In genomic region chr11:20033806-20034205, GRCh38 we compare ENCODE assay signal across 20 cellular contexts.
"Had no signal": no experiment of that assay in that cellular context is flagged by ENCODE, and none has a peak within 500 bp of the region (broad histone marks: within the 10 kb centered on the region; RNA-seq: fewer than 3 reads in every experiment).

No MANE protein-coding gene starts in this region.

- H3K9me3 Mint-ChIP-seq: activated CD4-positive, alpha-beta T cell treated with anti-CD3 and anti-CD28 coated beads, Interleukin-2, amount 10 ng/mL, durations not matched to agents 24 days and 14 days; activated naive CD8-positive, alpha-beta T cell treated with anti-CD3 and anti-CD28 coated beads, Interleukin-2, amount 10 ng/mL, durations not matched to agents 7 days and 5 days; natural killer cell had no signal

- DNase-seq: activated CD4-positive, alpha-beta T cell treated with anti-CD3 and anti-CD28 coated beads, Interleukin-2, amount 10 ng/mL, durations not matched to agents 24 days and 14 days; activated CD4-positive, CD25-positive, alpha-beta regulatory T cell; activated CD8-positive, alpha-beta memory T cell treated with anti-CD3 and anti-CD28 coated beads for 24 hours; activated naive CD8-positive, alpha-beta T cell treated with anti-CD3 and anti-CD28 coated beads, Interleukin-2, amount 10 ng/mL, durations not matched to agents 7 days and 5 days; anterior cingulate cortex; erythroblast; left colon; mammary epithelial cell; natural killer cell; stimulated activated CD4-positive, alpha-beta T cell treated with anti-CD3 and anti-CD28 coated beads, Interleukin-4, amount 100 ng/mL, for 24 hours; stimulated activated naive CD4-positive, alpha-beta T cell treated with Interleukin-2 at 50 U/mL for 16 hours; substantia nigra; T-helper 17 cell had no signal

- H3K27ac ChIP-seq: gastroesophageal sphincter, tibial nerve, vagina had no signal

- H3K4me3 Mint-ChIP-seq: activated CD4-positive, alpha-beta T cell treated with anti-CD3 and anti-CD28 coated beads, Interleukin-2, amount 10 ng/mL, durations not matched to agents 24 days and 14 days; activated naive CD8-positive, alpha-beta T cell treated with anti-CD3 and anti-CD28 coated beads, Interleukin-2, amount 10 ng/mL, durations not matched to agents 7 days and 5 days; natural killer cell; T-helper 17 cell had no signal

- FAIRE-seq: bronchial epithelial cell, islet of Langerhans, TTC549 had no signal

- H3K4me3 ChIP-seq: gastroesophageal sphincter, skin epidermis, tibial nerve, vagina had no signal

- H3K4me1 Mint-ChIP-seq: activated CD4-positive, alpha-beta T cell treated with anti-CD3 and anti-CD28 coated beads, Interleukin-2, amount 10 ng/mL, durations not matched to agents 24 days and 14 days; activated naive CD8-positive, alpha-beta T cell treated with anti-CD3 and anti-CD28 coated beads, Interleukin-2, amount 10 ng/mL, durations not matched to agents 7 days and 5 days; natural killer cell; T-helper 17 cell had no signal

- H3K36me3 Mint-ChIP-seq: activated naive CD8-positive, alpha-beta T cell treated with anti-CD3 and anti-CD28 coated beads, Interleukin-2, amount 10 ng/mL, durations not matched to agents 7 days and 5 days; natural killer cell had no signal

- H3K27me3 Mint-ChIP-seq: activated CD4-positive, alpha-beta T cell treated with anti-CD3 and anti-CD28 coated beads, Interleukin-2, amount 10 ng/mL, durations not matched to agents 24 days and 14 days had no signal

- H3K36me3 ChIP-seq: vagina had no signal

- ATAC-seq: gastroesophageal sphincter, left colon, natural killer cell, T-helper 17 cell had no signal

- H3K27me3 ChIP-seq: gastroesophageal sphincter, tibial nerve, vagina had no signal

- H3K9me3 ChIP-seq: gastroesophageal sphincter, tibial nerve, vagina had no signal

- H3K27ac Mint-ChIP-seq: activated CD4-positive, alpha-beta T cell treated with anti-CD3 and anti-CD28 coated beads, Interleukin-2, amount 10 ng/mL, durations not matched to agents 24 days and 14 days; activated naive CD8-positive, alpha-beta T cell treated with anti-CD3 and anti-CD28 coated beads, Interleukin-2, amount 10 ng/mL, durations not matched to agents 7 days and 5 days; natural killer cell; T-helper 17 cell had no signal
